ENCODE assay signal across 8 cellular contexts in the genomic region with DNA sequence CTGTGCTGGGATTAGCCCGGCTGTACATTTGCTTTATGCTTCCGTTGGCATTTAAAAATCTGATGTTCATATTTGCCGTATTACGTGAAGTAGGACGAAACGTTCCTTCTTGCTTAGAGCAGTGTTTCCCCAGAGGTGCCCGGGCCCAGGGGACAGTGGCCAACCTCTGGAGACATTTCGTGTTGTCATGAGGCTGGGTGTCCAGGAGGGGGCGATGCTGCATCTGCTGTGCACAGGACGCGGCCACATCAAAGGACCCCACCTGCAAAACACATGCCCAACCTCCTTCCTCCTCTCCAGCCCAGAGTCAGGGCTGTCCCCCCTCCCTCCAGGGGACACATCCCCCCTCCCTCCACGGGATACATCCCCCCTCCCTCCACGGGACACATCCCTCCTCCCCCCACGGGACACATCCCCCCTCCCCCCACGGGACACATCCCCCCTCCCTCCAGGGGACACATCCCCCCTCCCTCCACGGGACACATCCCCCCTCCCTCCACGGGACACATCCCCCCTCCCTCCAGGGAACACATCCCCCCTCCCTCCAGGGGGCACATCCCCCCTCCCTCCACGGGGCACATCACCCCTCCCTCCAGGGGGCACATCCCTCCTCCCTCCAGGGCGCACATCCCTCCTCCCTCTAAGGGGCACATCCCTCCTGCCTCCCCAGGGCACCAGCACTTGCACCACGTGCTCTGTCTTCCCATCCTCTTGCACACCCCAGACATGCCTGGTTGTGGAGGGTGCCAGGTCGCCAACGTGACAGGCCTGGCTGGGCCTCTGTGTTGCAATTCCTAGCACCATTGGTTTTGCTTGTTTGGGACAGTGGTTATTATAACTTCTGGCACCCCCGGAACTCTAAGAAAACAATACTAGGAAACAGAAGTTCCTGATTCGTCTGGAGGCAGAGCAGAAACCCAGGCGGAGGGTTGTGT. TPM values are rescaled to one million over a fixed set of nuclear protein-coding genes. Genes with fewer than 3 reads are reported as not detected.
DNase-seq lines count a peak whose midpoint lies in the region; ATAC-seq and TF ChIP-seq lines count a peak whose summit lies in the region.

No MANE protein-coding gene starts in this region.

- no peaks in the 10 kb centered on the region for H3K9me3 Mint-ChIP-seq in endothelial cell (ENCODE audit: unreplicated experiment)

- H3K27ac Mint-ChIP-seq in endothelial cell (ENCODE audit: unreplicated experiment), result peak overlapping the region; percentile 95

- peak overlapping the region; percentile 73 for H3K4me3 Mint-ChIP-seq in endothelial cell (ENCODE audit: unreplicated experiment)

- peak; percentile 75 for TF ChIP-seq CTCF in endothelial cell (IDR thresholded peaks at IDR 0.05; ENCODE audit: unreplicated experiment)

- DNase-seq in EH (ENCODE audit: low read depth), result peak; percentile 84
- peak; percentile 81 for DNase-seq in NCI-H69 (lab: John Stamatoyannopoulos, UW)
- DNase-seq in activated CD8-positive, alpha-beta memory T cell treated with anti-CD3 and anti-CD28 coated beads for 4 hours (ENCODE audit: low read depth in 2 of 2), result peak; percentile 64 to 70
- peak; percentile 88 for DNase-seq in endothelial cell (ENCODE audit: low spot score)
- peak; percentile 69 for DNase-seq in midbrain (lab: John Stamatoyannopoulos, UW)
- peak; percentile 71 for DNase-seq in stimulated activated CD8-positive, alpha-beta memory T cell treated with anti-CD3 and anti-CD28 coated beads, Interleukin-4, amount 100 ng/mL, for 24 hours (ENCODE audit: low read depth)

- H3K27me3 Mint-ChIP-seq in endothelial cell (ENCODE audit: unreplicated experiment), result peaks cover 51% of the 10 kb centered on the region

- peaks cover 30% of the 10 kb centered on the region for H3K4me1 Mint-ChIP-seq in endothelial cell (ENCODE audit: unreplicated experiment)

- peaks cover 11% of the 10 kb centered on the region for H3K36me3 Mint-ChIP-seq in endothelial cell (ENCODE audit: low read depth, unreplicated experiment)

- ATAC-seq in HG03095 (IDR thresholded peaks at IDR 0.05; ENCODE audit: unreplicated experiment) (peak; percentile 45), GM21447 (IDR thresholded peaks at IDR 0.05; ENCODE audit: unreplicated experiment) (no peak)

RNA-seq across cellular contexts. Expression of a gene that starts 46.7 kb away (rescaled TPM):
- total RNA-seq in endothelial cell (ENCODE audit: unreplicated experiment), result 19.8 TPM

RNA-seq across cellular contexts. Expression of a gene that starts 58.2 kb away (rescaled TPM):
- 321 TPM for total RNA-seq in endothelial cell (ENCODE audit: unreplicated experiment)
